In genomic region chr12:63093711-63094110, GRCh38 we compare ENCODE assay signal across 1 cellular context.
TF ChIP-seq lines count a peak whose summit lies in the region.

No MANE protein-coding gene starts in this region.

TF ChIP-seq in H1, 55 proteins besides CTCF, POLR2A, EP300 and RAD21:
- TF ChIP-seq SIX5 (IDR thresholded peaks at IDR 0.05; ENCODE audit: low read depth, low read length) (no peak), SIRT6 (IDR thresholded peaks at IDR 0.05; ENCODE audit: low read length) (no peak), RFX5 (IDR thresholded peaks at IDR 0.05; ENCODE audit: borderline replicate concordance, low read depth, low read length) (no peak), CHD7 (IDR thresholded peaks at IDR 0.05; ENCODE audit: insufficient replicate concordance, low read length) (no peak), EGR1 (IDR thresholded peaks at IDR 0.05; ENCODE audit: borderline replicate concordance, low read depth, low read length) (no peak), TAF7 (optimal IDR thresholded peaks at IDR 0.05; ENCODE audit: borderline replicate concordance, low read depth, low read length) (no peak), JUN (IDR thresholded peaks at IDR 0.05; ENCODE audit: low read depth, low read length) (no peak), ATF3 (IDR thresholded peaks at IDR 0.05; ENCODE audit: insufficient read depth, low read depth, low read length) (no peak), CHD2 (IDR thresholded peaks at IDR 0.05; ENCODE audit: low read length) (no peak), CEBPB (IDR thresholded peaks at IDR 0.05; ENCODE audit: low read depth, low read length) (no peak), CTBP2 (IDR thresholded peaks at IDR 0.05; ENCODE audit: borderline replicate concordance, insufficient read depth, insufficient read length, low read length) (no peak), CBX8 (IDR thresholded peaks at IDR 0.05; ENCODE audit: borderline replicate concordance, low read depth, low read length) (no peak), ZNF274 (IDR thresholded peaks at IDR 0.05; ENCODE audit: borderline replicate concordance, extremely low read depth, low read length) (no peak), TAF1 (IDR thresholded peaks at IDR 0.05; ENCODE audit: low read depth, low read length) (no peak), JUND (IDR thresholded peaks at IDR 0.05; ENCODE audit: low read length) (no peak)
TF ChIP-seq in H1: peak in this region for 0.
